ENCODE assay signal across 25 cellular contexts in the genomic region with DNA sequence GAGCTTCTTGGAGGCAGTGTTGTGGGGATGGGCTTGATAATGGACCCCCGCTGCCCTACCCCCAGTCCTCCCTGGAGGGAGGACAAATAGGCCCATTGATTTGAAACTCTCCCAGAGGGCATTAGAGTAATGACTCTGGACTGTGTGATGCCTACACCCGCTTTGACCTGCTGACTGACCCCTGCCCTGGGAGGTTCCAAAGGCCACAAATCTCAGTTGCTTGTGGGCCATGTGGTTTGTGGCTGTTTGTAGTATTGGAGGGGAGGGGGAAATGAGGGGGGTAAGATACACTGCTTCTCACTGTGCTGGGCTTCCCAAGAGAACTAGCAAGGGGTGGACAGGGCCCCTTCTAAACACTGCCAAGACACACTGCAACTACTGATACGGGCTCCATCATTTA. TPM values are rescaled to one million over a fixed set of nuclear protein-coding genes. Genes with fewer than 3 reads are reported as not detected.
DNase-seq lines count a peak whose midpoint lies in the region; ATAC-seq and TF ChIP-seq lines count a peak whose summit lies in the region.
"Had no signal": no experiment of that assay in that cellular context is flagged by ENCODE, and none has a peak within 500 bp of the region (broad histone marks: within the 10 kb centered on the region; RNA-seq: fewer than 3 reads in every experiment).

No MANE protein-coding gene starts in this region.

- H3K4me3 ChIP-seq in DOHH2 (ENCODE audit: low read length), result peak overlapping the region; percentile 25
- H3K4me3 ChIP-seq in liver (ENCODE audit: low read depth in 1 of 3, low read length in 3 of 3), result no peak overlapping the region
- H3K4me3 ChIP-seq in PC-3 (ENCODE audit: low read length), result no peak overlapping the region
- H3K4me3 ChIP-seq: GM23248 had no signal

- DNase-seq in SK-MEL-5 (ENCODE audit: low read depth, low spot score), result peak; percentile 13
- DNase-seq in cerebellum (ENCODE audit: low spot score), result no peak
- DNase-seq in PC-3, result no peak
- DNase-seq in NCI-H82 treated with DMSO at 0.1 percent for 48 hours (lab: John Stamatoyannopoulos, UW; ENCODE audit: unreplicated experiment), result no peak
- DNase-seq: C1 segment of cervical spinal cord; Caco-2; CD8-positive, alpha-beta T cell; EL; GF-D8; GM23248; H7; NCI-H1092 treated with DMSO at 0.1 percent for 48 hours; NCI-H1436; NCI-H187; NCI-H2081 treated with DMSO at 0.1 percent for 48 hours; NCI-H2171 treated with DMSO at 0.1 percent for 48 hours; NCI-H345; NCI-H510A treated with DMSO at 0.1 percent for 48 hours; SHP77; T-helper 1 cell had no signal

- H3K9me3 ChIP-seq in DOHH2 (ENCODE audit: control insufficient read depth, insufficient read depth, low read length) (no peaks in the 10 kb centered on the region), liver (ENCODE audit: control insufficient read depth in 4 of 4, low read length in 3 of 4) (no peaks in the 10 kb centered on the region), PC-3 (ENCODE audit: low read length) (no peaks in the 10 kb centered on the region)
- H3K9me3 ChIP-seq: Caco-2 had no signal

- H3K4me1 ChIP-seq in DOHH2 (ENCODE audit: control insufficient read depth, low read length) (peaks cover 70% of the 10 kb centered on the region), liver (ENCODE audit: control insufficient read depth in 4 of 4, insufficient read depth in 4 of 4, low read length in 3 of 4) (peaks cover 0 to 14% (median 5%) of the 10 kb centered on the region in 4 donors), PC-3 (ENCODE audit: insufficient read depth, low read length) (no peaks in the 10 kb centered on the region)
- H3K4me1 ChIP-seq: Caco-2 had no signal

- TF ChIP-seq RAD21 in liver (IDR thresholded peaks at IDR 0.05), result no peak

- H3K4me2 ChIP-seq in DOHH2 (ENCODE audit: low read length) (peak overlapping the region; percentile 55), PC-3 (ENCODE audit: low read length) (no peak overlapping the region)

- ATAC-seq in HG03457 (IDR thresholded peaks at IDR 0.05; ENCODE audit: unreplicated experiment), result no peak
- ATAC-seq in PC-3, result no peak
- ATAC-seq: CD8-positive, alpha-beta T cell; Panc1 had no signal

- H4K20me1 ChIP-seq in DOHH2 (ENCODE audit: control insufficient read depth, insufficient read depth, low read depth, low read length), result no peaks in the 10 kb centered on the region
- H4K20me1 ChIP-seq in PC-3 (ENCODE audit: low read length), result no peaks in the 10 kb centered on the region

- no peak overlapping the region for H3K9ac ChIP-seq in liver (ENCODE audit: low read depth in 1 of 2, low read length in 2 of 2)
- no peak overlapping the region for H3K9ac ChIP-seq in PC-3 (ENCODE audit: low read length)
- H3K9ac ChIP-seq: GM23248 had no signal

- H3K79me2 ChIP-seq in DOHH2 (ENCODE audit: control insufficient read depth, low read length) (no peaks in the 10 kb centered on the region), PC-3 (ENCODE audit: low read length) (no peaks in the 10 kb centered on the region)

- intact Hi-C loops in PC-3 (cut with micrococcal nuclease), result no loop called here

- H3K27me3 ChIP-seq in DOHH2 (ENCODE audit: control insufficient read depth, low read length), result 0 out of 2 replicates have a peak, but pooled peaks cover 2% of the 10 kb centered on the region
- no peaks in the 10 kb centered on the region for H3K27me3 ChIP-seq in liver (ENCODE audit: control insufficient read depth in 4 of 4, insufficient read depth in 4 of 4, low read length in 3 of 4)
- no peaks in the 10 kb centered on the region for H3K27me3 ChIP-seq in PC-3 (ENCODE audit: low read length)

- H3F3A ChIP-seq in DOHH2 (ENCODE audit: control insufficient read depth, insufficient read depth) (peaks cover 4% of the 10 kb centered on the region; the same call in 1 of the 2 replicates), PC-3 (ENCODE audit: low read length, unreplicated experiment) (no peaks in the 10 kb centered on the region)

- WGBS in liver, result 45% methylated on average over 3 of the region's 3 CpGs

- CTCF ChIA-PET in PC-3 (lab: Charles Lee), result no interaction called here

- no peak overlapping the region for H3K27ac ChIP-seq in DOHH2 (ENCODE audit: low read depth, low read length)
- H3K27ac ChIP-seq in liver (ENCODE audit: low read depth in 1 of 2, low read length in 2 of 2), result no peak overlapping the region
- no peak overlapping the region for H3K27ac ChIP-seq in PC-3 (ENCODE audit: low read length)
- H3K27ac ChIP-seq: GM23248, RWPE1 had no signal

- no peak for TF ChIP-seq CTCF in DOHH2 (IDR thresholded peaks at IDR 0.05; ENCODE audit: low read depth, low read length, poor library complexity, severe bottlenecking)
- TF ChIP-seq CTCF in liver (IDR thresholded peaks at IDR 0.05; ENCODE audit: low read depth, low read length, missing input control), result no peak
- TF ChIP-seq CTCF in PC-3 (conservative IDR thresholded peaks at IDR 0.05; ENCODE audit: low read depth, low read length), result no peak

- in situ Hi-C loops in SK-MEL-5 (cut with HindIII; ENCODE audit: low pct_unique_long_range_greater_than_20kb, low sequenced_read_pairs), result no loop called here

- no TSS peak for BruUV-seq in PC-3 (replicated peaks; lab: Mats Ljungman, UMichigan)

- H3K9me2 ChIP-seq in DOHH2 (replicated peaks; ENCODE audit: control insufficient read depth, low read length), result no peaks in the 10 kb centered on the region
- H3K9me2 ChIP-seq in PC-3 (replicated peaks; ENCODE audit: low read length), result no peaks in the 10 kb centered on the region

- no peak overlapping the region for H2AFZ ChIP-seq in PC-3 (ENCODE audit: low read length)
- H2AFZ ChIP-seq: GM23248 had no signal

- H3K36me3 ChIP-seq in DOHH2 (ENCODE audit: control insufficient read depth, low read length) (no peaks in the 10 kb centered on the region), liver (ENCODE audit: control insufficient read depth in 4 of 4, insufficient read depth in 3 of 4, low read depth in 1 of 4, low read length in 3 of 4) (no peaks in the 10 kb centered on the region), PC-3 (ENCODE audit: low read depth, low read length) (no peaks in the 10 kb centered on the region)

- POLR2A ChIA-PET in PC-3 (lab: Charles Lee; ENCODE audit: unreplicated experiment), result no interaction called here

TF ChIP-seq in liver, 16 proteins besides CTCF, POLR2A, EP300 and RAD21:
- TF ChIP-seq HNF4G (IDR thresholded peaks at IDR 0.05) (peak; percentile 22), EGR1 (IDR thresholded peaks at IDR 0.05; ENCODE audit: low read depth in 2 of 2) (no peak), GABPA (IDR thresholded peaks at IDR 0.05 in 1 of 2, conservative IDR thresholded peaks at IDR 0.05 in 1 of 2) (no peak), JUND (IDR thresholded peaks at IDR 0.05) (no peak), SP1 (IDR thresholded peaks at IDR 0.05) (no peak), FOXA2 (IDR thresholded peaks at IDR 0.05) (no peak), NR2F2 (IDR thresholded peaks at IDR 0.05) (peak; percentile 47), HNF4A (conservative IDR thresholded peaks at IDR 0.05) (peak in 1 of 2 donors; percentile 73)
- TF ChIP-seq, protein P1, sequence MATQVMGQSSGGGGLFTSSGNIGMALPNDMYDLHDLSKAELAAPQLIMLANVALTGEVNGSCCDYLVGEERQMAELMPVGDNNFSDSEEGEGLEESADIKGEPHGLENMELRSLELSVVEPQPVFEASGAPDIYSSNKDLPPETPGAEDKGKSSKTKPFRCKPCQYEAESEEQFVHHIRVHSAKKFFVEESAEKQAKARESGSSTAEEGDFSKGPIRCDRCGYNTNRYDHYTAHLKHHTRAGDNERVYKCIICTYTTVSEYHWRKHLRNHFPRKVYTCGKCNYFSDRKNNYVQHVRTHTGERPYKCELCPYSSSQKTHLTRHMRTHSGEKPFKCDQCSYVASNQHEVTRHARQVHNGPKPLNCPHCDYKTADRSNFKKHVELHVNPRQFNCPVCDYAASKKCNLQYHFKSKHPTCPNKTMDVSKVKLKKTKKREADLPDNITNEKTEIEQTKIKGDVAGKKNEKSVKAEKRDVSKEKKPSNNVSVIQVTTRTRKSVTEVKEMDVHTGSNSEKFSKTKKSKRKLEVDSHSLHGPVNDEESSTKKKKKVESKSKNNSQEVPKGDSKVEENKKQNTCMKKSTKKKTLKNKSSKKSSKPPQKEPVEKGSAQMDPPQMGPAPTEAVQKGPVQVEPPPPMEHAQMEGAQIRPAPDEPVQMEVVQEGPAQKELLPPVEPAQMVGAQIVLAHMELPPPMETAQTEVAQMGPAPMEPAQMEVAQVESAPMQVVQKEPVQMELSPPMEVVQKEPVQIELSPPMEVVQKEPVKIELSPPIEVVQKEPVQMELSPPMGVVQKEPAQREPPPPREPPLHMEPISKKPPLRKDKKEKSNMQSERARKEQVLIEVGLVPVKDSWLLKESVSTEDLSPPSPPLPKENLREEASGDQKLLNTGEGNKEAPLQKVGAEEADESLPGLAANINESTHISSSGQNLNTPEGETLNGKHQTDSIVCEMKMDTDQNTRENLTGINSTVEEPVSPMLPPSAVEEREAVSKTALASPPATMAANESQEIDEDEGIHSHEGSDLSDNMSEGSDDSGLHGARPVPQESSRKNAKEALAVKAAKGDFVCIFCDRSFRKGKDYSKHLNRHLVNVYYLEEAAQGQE (IDR thresholded peaks at IDR 0.05), result no peak
- TF ChIP-seq, protein P2, sequence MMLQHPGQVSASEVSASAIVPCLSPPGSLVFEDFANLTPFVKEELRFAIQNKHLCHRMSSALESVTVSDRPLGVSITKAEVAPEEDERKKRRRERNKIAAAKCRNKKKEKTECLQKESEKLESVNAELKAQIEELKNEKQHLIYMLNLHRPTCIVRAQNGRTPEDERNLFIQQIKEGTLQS (IDR thresholded peaks at IDR 0.05), result no peak

RNA-seq across cellular contexts. Expression of a gene that starts 27.6 kb away (rescaled TPM):
- total RNA-seq in SK-MEL-5 (2014; rRNA removed; shearing (Covaris generic)), result 0.50 and 0.88 TPM in 2 replicates
- polyA plus RNA-seq in SK-MEL-5 (2015; cell fraction: cytosol; rRNA removed), result 5.0 and 6.0 TPM in 2 replicates
- 2.3 and 3.4 TPM in 2 replicates for polyA plus RNA-seq in SK-MEL-5 (2015; cell fraction: nucleus; rRNA removed)
- total RNA-seq in liver (1 to 10 TPM; 1.7 to 5.3 TPM), cerebellum (3.7 TPM), PC-3 (2014; rRNA removed) (3.1 and 3.9 TPM in 2 replicates)
- polyA plus RNA-seq in liver, result 1 to 10 TPM; 2.0 to 2.2 TPM

RNA-seq across cellular contexts. Expression of a gene that starts 48.8 kb away (rescaled TPM):
- 53.5 and 54.5 TPM in 2 replicates for total RNA-seq in SK-MEL-5 (2014; rRNA removed; shearing (Covaris generic))
- polyA plus RNA-seq in SK-MEL-5 (2015; cell fraction: cytosol; rRNA removed), result 42.9 and 50.5 TPM in 2 replicates
- polyA plus RNA-seq in SK-MEL-5 (2015; cell fraction: nucleus; rRNA removed), result 32.8 and 39.8 TPM in 2 replicates
- 1 to 10 TPM; 5.5 to 6.6 TPM for total RNA-seq in liver
- 1 to 10 TPM; 3.0 to 4.8 TPM for polyA plus RNA-seq in liver
- 7.3 TPM for total RNA-seq in cerebellum
- total RNA-seq in PC-3 (2014; rRNA removed), result 20.2 and 40.5 TPM in 2 replicates
